Comparison of ENCODE assay signal across 26 cellular contexts in genomic region chr12:130164931-130165330, GRCh38. TPM values are rescaled to one million over a fixed set of nuclear protein-coding genes. Genes with fewer than 3 reads are reported as not detected.
"Had no signal": no experiment of that assay in that cellular context is flagged by ENCODE, and none has a peak within 500 bp of the region (broad histone marks: within the 10 kb centered on the region; RNA-seq: fewer than 3 reads in every experiment).

No MANE protein-coding gene starts in this region.

- H3K36me3 Mint-ChIP-seq: activated naive CD8-positive, alpha-beta T cell treated with anti-CD3 and anti-CD28 coated beads for 36 hours had no signal

- DNase-seq: activated CD4-positive, alpha-beta T cell treated with anti-CD3 and anti-CD28 coated beads, Interleukin-2, amount 10 ng/mL, durations not matched to agents 24 days and 14 days; activated CD8-positive, alpha-beta memory T cell treated with anti-CD3 and anti-CD28 coated beads for 24 hours; activated naive CD8-positive, alpha-beta T cell treated with anti-CD3 and anti-CD28 coated beads for 36 hours; amygdala; body of pancreas; effector CD4-positive, alpha-beta T cell; esophagus squamous epithelium; islet precursor cell; left ventricle myocardium inferior; naive thymus-derived CD8-positive, alpha-beta T cell; occipital lobe; right cardiac atrium; stimulated activated CD4-positive, alpha-beta T cell treated with anti-CD3 and anti-CD28 coated beads, Interleukin-15, amount 100 ng/mL, for 24 hours; stimulated activated CD4-positive, alpha-beta T cell treated with anti-CD3 and anti-CD28 coated beads, Interleukin-4, amount 100 ng/mL, for 1 hour; stimulated activated naive CD4-positive, alpha-beta T cell; substantia nigra; T-helper 17 cell had no signal

- H3K4me1 Mint-ChIP-seq: activated naive CD8-positive, alpha-beta T cell treated with anti-CD3 and anti-CD28 coated beads for 36 hours; central memory CD8-positive, alpha-beta T cell; T-helper 17 cell had no signal

- H3K9me3 ChIP-seq: body of pancreas, esophagus squamous epithelium, left ventricle myocardium inferior, tibial nerve had no signal

- H3K4me3 Mint-ChIP-seq: activated CD4-positive, alpha-beta T cell treated with anti-CD3 and anti-CD28 coated beads, Interleukin-2, amount 10 ng/mL, durations not matched to agents 24 days and 14 days; activated naive CD8-positive, alpha-beta T cell treated with anti-CD3 and anti-CD28 coated beads for 36 hours; central memory CD8-positive, alpha-beta T cell; memory B cell; T-helper 17 cell had no signal

- H3K27ac Mint-ChIP-seq: activated CD4-positive, alpha-beta T cell treated with anti-CD3 and anti-CD28 coated beads, Interleukin-2, amount 10 ng/mL, durations not matched to agents 24 days and 14 days; activated naive CD8-positive, alpha-beta T cell treated with anti-CD3 and anti-CD28 coated beads for 36 hours; memory B cell; naive thymus-derived CD8-positive, alpha-beta T cell; progenitor cell of endocrine pancreas; T-helper 17 cell had no signal

- H3K4me3 ChIP-seq: body of pancreas, coronary artery, esophagus squamous epithelium, left ventricle myocardium inferior, skin epidermis, tibial nerve had no signal

- H3K36me3 ChIP-seq: left ventricle myocardium inferior, tibial nerve had no signal

- H3K27ac ChIP-seq: body of pancreas, coronary artery, left ventricle myocardium inferior, skin epidermis, tibial nerve had no signal

- H3K9me3 Mint-ChIP-seq: activated CD4-positive, alpha-beta T cell treated with anti-CD3 and anti-CD28 coated beads, Interleukin-2, amount 10 ng/mL, durations not matched to agents 24 days and 14 days; activated naive CD8-positive, alpha-beta T cell treated with anti-CD3 and anti-CD28 coated beads for 36 hours; central memory CD8-positive, alpha-beta T cell had no signal

RNA-seq across cellular contexts. Expression of gene FZD10, which starts 2.7 kb away (rescaled TPM):
- total RNA-seq: activated CD4-positive, alpha-beta T cell treated with anti-CD3 and anti-CD28 coated beads, Interleukin-2, amount 10 ng/mL, durations not matched to agents 24 days and 14 days; activated naive CD8-positive, alpha-beta T cell treated with anti-CD3 and anti-CD28 coated beads for 36 hours; endothelial cell of umbilical vein; fibroblast of villous mesenchyme; glomerular endothelial cell; naive thymus-derived CD8-positive, alpha-beta T cell; T-helper 17 cell had no signal
